ENCODE assay signal across 23 cellular contexts in the genomic region with DNA sequence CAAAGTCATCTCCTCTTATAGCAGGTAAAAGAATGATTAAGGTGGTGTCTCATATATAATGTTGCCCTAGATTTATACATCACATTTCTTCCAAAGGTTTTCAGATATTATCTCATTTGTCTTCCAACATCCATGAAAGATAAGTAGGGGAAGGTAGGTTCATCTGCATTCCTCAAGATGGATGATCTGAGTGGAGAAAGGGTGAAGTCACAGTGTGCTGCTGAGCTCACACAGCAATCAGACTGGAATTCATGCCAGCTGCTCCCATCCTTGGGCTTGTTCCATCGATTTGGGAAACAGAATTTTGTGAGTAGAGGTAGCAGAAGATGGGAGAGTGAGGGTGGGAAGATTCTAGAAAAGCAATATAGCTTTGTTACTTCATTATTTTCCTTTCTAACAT.
DNase-seq lines count a peak whose midpoint lies in the region; ATAC-seq and TF ChIP-seq lines count a peak whose summit lies in the region.
"Had no signal": no experiment of that assay in that cellular context is flagged by ENCODE, and none has a peak within 500 bp of the region (broad histone marks: within the 10 kb centered on the region; RNA-seq: fewer than 3 reads in every experiment).

No MANE protein-coding gene starts in this region.

- ATAC-seq in activated CD8-positive, alpha-beta T cell treated with anti-CD3 and anti-CD28 coated beads for 36 hours, result no peak
- ATAC-seq in activated CD8-positive, alpha-beta T cell treated with anti-CD3 and anti-CD28 coated beads, Interleukin-2, amount 10 ng/mL, durations not matched to agents 7 days and 5 days, result no peak
- no peak for ATAC-seq in CD4-positive, alpha-beta T cell (ENCODE audit: poor library complexity)
- ATAC-seq in T-cell (replicated peaks in 1 of 4) (no peak), GM21526 (IDR thresholded peaks at IDR 0.05; ENCODE audit: low FRiP score, unreplicated experiment) (no peak), GM21367 (IDR thresholded peaks at IDR 0.05; ENCODE audit: unreplicated experiment) (no peak)
- ATAC-seq in naive thymus-derived CD4-positive, alpha-beta T cell, result no peak

- peaks cover 12% of the 10 kb centered on the region for H3K9me3 Mint-ChIP-seq in activated CD8-positive, alpha-beta T cell treated with anti-CD3 and anti-CD28 coated beads for 36 hours
- H3K9me3 Mint-ChIP-seq in activated CD8-positive, alpha-beta T cell treated with anti-CD3 and anti-CD28 coated beads, Interleukin-2, amount 10 ng/mL, durations not matched to agents 7 days and 5 days (ENCODE audit: insufficient read depth), result peaks cover 5% of the 10 kb centered on the region
- peaks cover 2% of the 10 kb centered on the region for H3K9me3 Mint-ChIP-seq in CD4-positive, alpha-beta T cell
- H3K9me3 Mint-ChIP-seq in T-cell, result peaks cover 3 to 9% (median 5%) of the 10 kb centered on the region in 3 donors
- H3K9me3 Mint-ChIP-seq in naive thymus-derived CD4-positive, alpha-beta T cell, result peaks cover 0 to 11% (median 5%) of the 10 kb centered on the region in 11 donors
- H3K9me3 Mint-ChIP-seq: IgD-negative memory B cell had no signal

- intact Hi-C loops in activated CD8-positive, alpha-beta T cell treated with anti-CD3 and anti-CD28 coated beads for 36 hours (cut with micrococcal nuclease), result no loop called here
- intact Hi-C loops in CD4-positive, alpha-beta T cell (cut with DNase I, micrococcal nuclease), result loop anchor here in 1 of 2 experiments (5.0 kb wide), 1 partner anchor 199 kb away; no protein-coding TSS in a partner anchor
- intact Hi-C loops in naive thymus-derived CD4-positive, alpha-beta T cell (cut with micrococcal nuclease), result loop anchor here in 1 of 2 donors (1.0 kb wide), 1 partner anchor 8 kb away; no protein-coding TSS in a partner anchor

- H3K27ac ChIP-seq in CD4-positive, alpha-beta T cell (ENCODE audit: low read depth, low read length), result no peak overlapping the region
- H3K27ac ChIP-seq in naive thymus-derived CD4-positive, alpha-beta T cell (ENCODE audit: low read depth, low read length), result peak overlapping the region; percentile 31
- H3K27ac ChIP-seq: C4-2B, RWPE1 had no signal

- DNase-seq in activated CD8-positive, alpha-beta T cell treated with anti-CD3 and anti-CD28 coated beads for 36 hours, result no peak
- DNase-seq in activated CD8-positive, alpha-beta T cell treated with anti-CD3 and anti-CD28 coated beads, Interleukin-2, amount 10 ng/mL, durations not matched to agents 7 days and 5 days, result no peak
- DNase-seq in CD4-positive, alpha-beta T cell, result no peak
- DNase-seq in T-cell (no peak), KBM-7 (no peak)
- DNase-seq in naive thymus-derived CD4-positive, alpha-beta T cell, result no peak
- DNase-seq: DND-41; Karpas-422; MV-4-11; NCI-H1105 treated with DMSO at 0.1 percent for 48 hours; NCI-H1694; NCI-H2081; NCI-H2171; NCI-H345; NCI-H524; NCI-H774; NK-92 treated with Interleukin-12 subunit alpha and Interleukin-12 subunit beta, amount 100 ng/mL, for 24 hours; SHP77 treated with DMSO at 0.1 percent for 48 hours had no signal

- no peak overlapping the region for H3K4me3 ChIP-seq in naive thymus-derived CD4-positive, alpha-beta T cell (ENCODE audit: low read length)

- peaks cover 69% of the 10 kb centered on the region for H3K4me1 Mint-ChIP-seq in activated CD8-positive, alpha-beta T cell treated with anti-CD3 and anti-CD28 coated beads for 36 hours (ENCODE audit: low read depth)
- H3K4me1 Mint-ChIP-seq in activated CD8-positive, alpha-beta T cell treated with anti-CD3 and anti-CD28 coated beads, Interleukin-2, amount 10 ng/mL, durations not matched to agents 7 days and 5 days (ENCODE audit: low read depth), result peaks cover 32% of the 10 kb centered on the region
- peaks cover 90% of the 10 kb centered on the region for H3K4me1 Mint-ChIP-seq in CD4-positive, alpha-beta T cell (ENCODE audit: low read depth)
- peaks cover 75 to 89% (median 81%) of the 10 kb centered on the region in 3 donors for H3K4me1 Mint-ChIP-seq in T-cell
- peaks cover 51 to 96% (median 85%) of the 10 kb centered on the region in 7 donors for H3K4me1 Mint-ChIP-seq in naive thymus-derived CD4-positive, alpha-beta T cell
- H3K4me1 Mint-ChIP-seq: IgD-negative memory B cell had no signal

- peaks cover 0 to 11% (median 0%) of the 10 kb centered on the region in 3 experiments for H3K36me3 ChIP-seq in naive thymus-derived CD4-positive, alpha-beta T cell (ENCODE audit: control insufficient read depth in 2 of 3, insufficient read depth in 3 of 3, low read length in 3 of 3)

- H3K9me3 ChIP-seq in CD4-positive, alpha-beta T cell (ENCODE audit: control insufficient read depth, low read length), result no peaks in the 10 kb centered on the region
- no peaks in the 10 kb centered on the region for H3K9me3 ChIP-seq in naive thymus-derived CD4-positive, alpha-beta T cell (ENCODE audit: control insufficient read depth in 2 of 3, low read length in 3 of 3)

- POLR2A ChIA-PET in activated CD8-positive, alpha-beta T cell treated with anti-CD3 and anti-CD28 coated beads for 36 hours (lab: Charles Lee), result no interaction called here
- POLR2A ChIA-PET in activated CD8-positive, alpha-beta T cell treated with anti-CD3 and anti-CD28 coated beads, Interleukin-2, amount 10 ng/mL, durations not matched to agents 7 days and 5 days (lab: Charles Lee), result no interaction called here
- POLR2A ChIA-PET in CD4-positive, alpha-beta T cell (lab: Charles Lee), result interaction anchor here (2.0 kb wide), 1 partner anchor 9 kb away, joined by 13 read pairs; no protein-coding TSS in a partner anchor
- POLR2A ChIA-PET in T-cell (lab: Charles Lee), result no interaction called here
- POLR2A ChIA-PET in naive thymus-derived CD4-positive, alpha-beta T cell (lab: Charles Lee), result interaction anchor here (0.6 to 2.3 kb wide), 6 partner anchors 11 to 83 kb away, joined by 3 to 11 read pairs (median 4); no protein-coding TSS in a partner anchor

- H3K27me3 Mint-ChIP-seq in activated CD8-positive, alpha-beta T cell treated with anti-CD3 and anti-CD28 coated beads for 36 hours, result no peaks in the 10 kb centered on the region
- H3K27me3 Mint-ChIP-seq in activated CD8-positive, alpha-beta T cell treated with anti-CD3 and anti-CD28 coated beads, Interleukin-2, amount 10 ng/mL, durations not matched to agents 7 days and 5 days (ENCODE audit: low read depth), result no peaks in the 10 kb centered on the region
- H3K27me3 Mint-ChIP-seq in CD4-positive, alpha-beta T cell, result no peaks in the 10 kb centered on the region
- no peaks in the 10 kb centered on the region for H3K27me3 Mint-ChIP-seq in T-cell
- no peaks in the 10 kb centered on the region for H3K27me3 Mint-ChIP-seq in naive thymus-derived CD4-positive, alpha-beta T cell
- H3K27me3 Mint-ChIP-seq: IgD-negative memory B cell had no signal

- H3K27ac Mint-ChIP-seq in activated CD8-positive, alpha-beta T cell treated with anti-CD3 and anti-CD28 coated beads for 36 hours, result peak overlapping the region; percentile 37
- no peak overlapping the region for H3K27ac Mint-ChIP-seq in activated CD8-positive, alpha-beta T cell treated with anti-CD3 and anti-CD28 coated beads, Interleukin-2, amount 10 ng/mL, durations not matched to agents 7 days and 5 days
- peak overlapping the region; percentile 73 for H3K27ac Mint-ChIP-seq in CD4-positive, alpha-beta T cell
- peak overlapping the region; percentile 85 to 86 for H3K27ac Mint-ChIP-seq in T-cell
- H3K27ac Mint-ChIP-seq in naive thymus-derived CD4-positive, alpha-beta T cell, result peak overlapping the region in 8 of 9 donors; percentile 18 to 92 (median 74)
- H3K27ac Mint-ChIP-seq: IgD-negative memory B cell had no signal

- CTCF ChIA-PET in activated CD8-positive, alpha-beta T cell treated with anti-CD3 and anti-CD28 coated beads for 36 hours (lab: Charles Lee), result interaction anchor here (1.1 kb wide), 1 partner anchor 80 kb away, joined by 3 read pairs; no protein-coding TSS in a partner anchor
- CTCF ChIA-PET in activated CD8-positive, alpha-beta T cell treated with anti-CD3 and anti-CD28 coated beads, Interleukin-2, amount 10 ng/mL, durations not matched to agents 7 days and 5 days (lab: Charles Lee), result interaction anchor here (6.3 kb wide), 1 partner anchor 9 kb away, joined by 51 read pairs; no protein-coding TSS in a partner anchor
- CTCF ChIA-PET in CD4-positive, alpha-beta T cell (lab: Charles Lee), result interaction anchor here (1.3 to 1.5 kb wide), 2 partner anchors 15 to 204 kb away, joined by 3 to 5 read pairs; no protein-coding TSS in a partner anchor
- CTCF ChIA-PET in T-cell (lab: Charles Lee), result no interaction called here
- CTCF ChIA-PET in naive thymus-derived CD4-positive, alpha-beta T cell (lab: Charles Lee), result interaction anchor here (1.0 to 1.1 kb wide), 2 partner anchors 12 to 356 kb away, joined by 3 read pairs; no protein-coding TSS in a partner anchor

- no peak overlapping the region for H3K4me3 Mint-ChIP-seq in activated CD8-positive, alpha-beta T cell treated with anti-CD3 and anti-CD28 coated beads for 36 hours
- H3K4me3 Mint-ChIP-seq in activated CD8-positive, alpha-beta T cell treated with anti-CD3 and anti-CD28 coated beads, Interleukin-2, amount 10 ng/mL, durations not matched to agents 7 days and 5 days, result no peak overlapping the region
- no peak overlapping the region for H3K4me3 Mint-ChIP-seq in CD4-positive, alpha-beta T cell
- H3K4me3 Mint-ChIP-seq in T-cell, result no peak overlapping the region
- peak overlapping the region in 5 of 10 donors; percentile 5 to 85 (median 33) for H3K4me3 Mint-ChIP-seq in naive thymus-derived CD4-positive, alpha-beta T cell
- H3K4me3 Mint-ChIP-seq: IgD-negative memory B cell had no signal

- TF ChIP-seq CTCF in activated CD8-positive, alpha-beta T cell treated with anti-CD3 and anti-CD28 coated beads for 36 hours (IDR thresholded peaks at IDR 0.05), result no peak
- no peak for TF ChIP-seq CTCF in CD4-positive, alpha-beta T cell (IDR thresholded peaks at IDR 0.05)

- peaks cover 33 to 65% of the 10 kb centered on the region in 2 donors for H3K4me1 ChIP-seq in naive thymus-derived CD4-positive, alpha-beta T cell (ENCODE audit: control insufficient read depth in 2 of 2, insufficient read depth in 2 of 2, low read length in 2 of 2)

- in situ Hi-C loops in KBM-7 (cut with MboI; ENCODE audit: low pct_unique_long_range_greater_than_20kb, low sequenced_read_pairs), result loop anchor here (25.0 kb wide), 1 partner anchor 349 kb away; no protein-coding TSS in a partner anchor

- peaks cover 47% of the 10 kb centered on the region for H3K36me3 Mint-ChIP-seq in activated CD8-positive, alpha-beta T cell treated with anti-CD3 and anti-CD28 coated beads for 36 hours (ENCODE audit: low read depth)
- H3K36me3 Mint-ChIP-seq in activated CD8-positive, alpha-beta T cell treated with anti-CD3 and anti-CD28 coated beads, Interleukin-2, amount 10 ng/mL, durations not matched to agents 7 days and 5 days (ENCODE audit: low read depth), result peaks cover 34% of the 10 kb centered on the region
- peaks cover 41% of the 10 kb centered on the region for H3K36me3 Mint-ChIP-seq in CD4-positive, alpha-beta T cell (ENCODE audit: low read depth)
- H3K36me3 Mint-ChIP-seq in T-cell, result peaks cover 30% of the 10 kb centered on the region
- peaks cover 6 to 33% (median 27%) of the 10 kb centered on the region in 5 donors for H3K36me3 Mint-ChIP-seq in naive thymus-derived CD4-positive, alpha-beta T cell
- H3K36me3 Mint-ChIP-seq: IgD-negative memory B cell had no signal

- no peaks in the 10 kb centered on the region for H3K27me3 ChIP-seq in CD4-positive, alpha-beta T cell (ENCODE audit: control insufficient read depth, insufficient read depth, low read length)
- H3K27me3 ChIP-seq in naive thymus-derived CD4-positive, alpha-beta T cell (ENCODE audit: control insufficient read depth in 2 of 2, insufficient read depth in 2 of 2, low read length in 2 of 2), result no peaks in the 10 kb centered on the region

Comparison
In these comparisons a context has a peak if more than half of its experiments do, and no peak if none do; other contexts are left out.
1. CTCF ChIA-PET loops: an anchor here in activated CD8-positive, alpha-beta T cell treated with anti-CD3 and anti-CD28 coated beads for 36 hours (1.1 kb wide), activated CD8-positive, alpha-beta T cell treated with anti-CD3 and anti-CD28 coated beads, Interleukin-2, amount 10 ng/mL, durations not matched to agents 7 days and 5 days (6.3 kb wide), CD4-positive, alpha-beta T cell (1.3 to 1.5 kb wide) and naive thymus-derived CD4-positive, alpha-beta T cell (1.0 to 1.1 kb wide); none called in T-cell.
2. POLR2A ChIA-PET loops: an anchor here in CD4-positive, alpha-beta T cell (2.0 kb wide) and naive thymus-derived CD4-positive, alpha-beta T cell (0.6 to 2.3 kb wide); none called in activated CD8-positive, alpha-beta T cell treated with anti-CD3 and anti-CD28 coated beads for 36 hours, activated CD8-positive, alpha-beta T cell treated with anti-CD3 and anti-CD28 coated beads, Interleukin-2, amount 10 ng/mL, durations not matched to agents 7 days and 5 days and T-cell.